ENCODE assay signal across 8 cellular contexts in the genomic region with DNA sequence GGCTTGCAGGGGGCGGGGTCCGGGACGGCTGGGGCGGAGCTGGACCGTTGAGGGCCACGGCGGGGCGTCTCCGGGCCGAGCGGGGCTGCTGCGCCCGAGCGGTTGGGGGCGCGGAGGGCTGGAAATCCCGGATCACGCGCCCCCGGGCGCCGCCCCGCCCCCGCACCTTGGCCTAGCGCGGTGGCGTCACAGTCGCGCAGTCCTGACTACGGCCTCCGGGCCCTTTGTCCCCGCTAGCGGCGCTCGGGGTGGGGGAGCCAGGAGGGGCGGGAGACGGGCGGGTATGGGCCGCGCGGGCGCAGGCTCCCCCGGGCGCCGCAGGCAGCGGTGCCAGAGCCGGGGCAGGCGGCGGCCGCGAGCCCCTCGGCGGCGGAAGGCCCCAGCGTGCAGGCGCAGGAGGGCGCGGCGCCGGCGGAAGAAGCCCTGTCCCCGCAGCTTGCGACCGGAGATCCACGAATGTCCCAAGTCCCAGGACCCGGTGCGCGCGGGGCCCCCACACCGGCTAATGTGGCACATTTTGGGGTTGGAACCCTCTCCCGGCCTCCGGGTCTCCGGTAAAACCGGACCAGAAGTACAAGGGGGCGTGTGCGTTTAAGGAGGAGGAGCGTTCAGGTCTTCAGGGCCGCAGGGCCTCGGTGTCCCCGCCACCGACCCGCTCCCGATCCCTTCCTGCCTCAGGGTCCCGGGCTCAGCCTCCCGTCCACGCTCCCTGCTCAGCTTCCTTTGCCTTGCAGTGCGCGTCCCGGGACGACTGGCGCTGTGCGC. TPM values are rescaled to one million over a fixed set of nuclear protein-coding genes. Genes with fewer than 3 reads are reported as not detected.
DNase-seq lines count a peak whose midpoint lies in the region; ATAC-seq and TF ChIP-seq lines count a peak whose summit lies in the region.

No MANE protein-coding gene starts in this region.

- peak overlapping the region; percentile 85 for H3K9ac ChIP-seq in OCI-LY3 (ENCODE audit: low read length)
- H3K9ac ChIP-seq in muscle layer of colon (ENCODE audit: low read length): no peak overlapping the region

- TF ChIP-seq CTCF in AG04449 (IDR thresholded peaks at IDR 0.05; ENCODE audit: insufficient read depth, low read length, missing control alignments) (no peak), OCI-LY3 (IDR thresholded peaks at IDR 0.05; ENCODE audit: low read depth, low read length) (no peak), esophagus squamous epithelium (IDR thresholded peaks at IDR 0.05) (peak in 1 of 6 experiments; percentile 6)

- no peak overlapping the region for H2AFZ ChIP-seq in OCI-LY3 (ENCODE audit: low read depth, low read length)

- no peaks in the 10 kb centered on the region for H3K27me3 ChIP-seq in OCI-LY3 (ENCODE audit: low read depth, low read length)
- H3K27me3 ChIP-seq in esophagus squamous epithelium: no peaks in the 10 kb centered on the region
- no peaks in the 10 kb centered on the region for H3K27me3 ChIP-seq in muscle layer of colon (ENCODE audit: control insufficient read depth in 1 of 2, insufficient read depth in 2 of 2, low read length in 2 of 2)

- peaks cover 42% of the 10 kb centered on the region for H3K4me1 ChIP-seq in OCI-LY3 (ENCODE audit: low read length)
- H3K4me1 ChIP-seq in esophagus squamous epithelium: peaks cover 55 to 86% (median 68%) of the 10 kb centered on the region in 3 donors
- peaks cover 33% of the 10 kb centered on the region for H3K4me1 ChIP-seq in muscle layer of colon (ENCODE audit: insufficient read depth, low read length)

- H3K27me3 Mint-ChIP-seq in activated T-helper 1 cell treated with anti-CD3 and anti-CD28 coated beads, Interleukin-12 subunit alpha, Interleukin-12 subunit beta, Interleukin-2, Interleukin-4 antibody, amounts not matched to agents 30 ng/mL and 10 ng/mL and 1 ng/mL, durations not matched to agents 14 hours and 24 hours and 36 hours (ENCODE audit: insufficient read depth): no peaks in the 10 kb centered on the region

- H3K9me3 Mint-ChIP-seq in activated T-helper 1 cell treated with anti-CD3 and anti-CD28 coated beads, Interleukin-12 subunit alpha, Interleukin-12 subunit beta, Interleukin-2, Interleukin-4 antibody, amounts not matched to agents 30 ng/mL and 10 ng/mL and 1 ng/mL, durations not matched to agents 14 hours and 24 hours and 36 hours: peaks cover 5% of the 10 kb centered on the region

- POLR2A ChIA-PET in AG04449 (lab: Yijun Ruan, JAX): interaction anchor here (0.7 to 3.4 kb wide), 6 partner anchors 8 to 105 kb away, joined by 3 to 41 read pairs (median 3); a partner anchor contains a TSS

- peaks cover 22% of the 10 kb centered on the region for H3K4me1 Mint-ChIP-seq in activated T-helper 1 cell treated with anti-CD3 and anti-CD28 coated beads, Interleukin-12 subunit alpha, Interleukin-12 subunit beta, Interleukin-2, Interleukin-4 antibody, amounts not matched to agents 30 ng/mL and 10 ng/mL and 1 ng/mL, durations not matched to agents 14 hours and 24 hours and 36 hours (ENCODE audit: low read depth)

- H3K27ac ChIP-seq in OCI-LY3 (ENCODE audit: low read length) (peak overlapping the region; percentile 76), esophagus squamous epithelium (peak overlapping the region; percentile 95 to 99 (median 98)), muscle layer of colon (ENCODE audit: low read depth, low read length) (peak overlapping the region; percentile 77)

- TF ChIP-seq POLR2A in esophagus squamous epithelium (IDR thresholded peaks at IDR 0.05): no peak

- peaks cover 11% of the 10 kb centered on the region for H3K36me3 Mint-ChIP-seq in activated T-helper 1 cell treated with anti-CD3 and anti-CD28 coated beads, Interleukin-12 subunit alpha, Interleukin-12 subunit beta, Interleukin-2, Interleukin-4 antibody, amounts not matched to agents 30 ng/mL and 10 ng/mL and 1 ng/mL, durations not matched to agents 14 hours and 24 hours and 36 hours (ENCODE audit: low read depth)

- ATAC-seq in GM18861 (IDR thresholded peaks at IDR 0.05; ENCODE audit: unreplicated experiment) (peak; percentile 19), HG03280 (IDR thresholded peaks at IDR 0.05; ENCODE audit: unreplicated experiment) (peak; percentile 36)
- ATAC-seq in stimulated activated naive CD8-positive, alpha-beta T cell treated with anti-CD3 and anti-CD28 coated beads, Interleukin-15, Interleukin-2, amounts not matched to agents 100 U/mL and 50 U/mL, for 24 hours: peak; percentile 22

- H3K4me3 Mint-ChIP-seq in activated T-helper 1 cell treated with anti-CD3 and anti-CD28 coated beads, Interleukin-12 subunit alpha, Interleukin-12 subunit beta, Interleukin-2, Interleukin-4 antibody, amounts not matched to agents 30 ng/mL and 10 ng/mL and 1 ng/mL, durations not matched to agents 14 hours and 24 hours and 36 hours: peak overlapping the region; percentile 80

- H3K4me3 ChIP-seq in AG04449 (ENCODE audit: low read depth, low read length) (peak overlapping the region; percentile 78), OCI-LY3 (ENCODE audit: low read length) (peak overlapping the region; percentile 84), esophagus squamous epithelium (peak overlapping the region; percentile 67 to 92 (median 76)), muscle layer of colon (ENCODE audit: low read depth in 1 of 2, low read length in 2 of 2) (peak overlapping the region; percentile 72 to 98)

- peak overlapping the region; percentile 75 for H3K4me2 ChIP-seq in OCI-LY3 (ENCODE audit: low read length)

- CTCF ChIA-PET in AG04449 (lab: Yijun Ruan, JAX): interaction anchor here (1.0 to 4.4 kb wide), 4 partner anchors 8 to 134 kb away, joined by 3 to 30 read pairs (median 4); a partner anchor contains a TSS

- peak overlapping the region; percentile 55 for H3K27ac Mint-ChIP-seq in activated T-helper 1 cell treated with anti-CD3 and anti-CD28 coated beads, Interleukin-12 subunit alpha, Interleukin-12 subunit beta, Interleukin-2, Interleukin-4 antibody, amounts not matched to agents 30 ng/mL and 10 ng/mL and 1 ng/mL, durations not matched to agents 14 hours and 24 hours and 36 hours

- peaks cover 16% of the 10 kb centered on the region for H3K79me2 ChIP-seq in OCI-LY3 (ENCODE audit: low read length)

- 0% methylated on average over 2 to 3 of the region's 92 CpGs for WGBS in esophagus squamous epithelium, 2 donors

- H3K9me3 ChIP-seq in OCI-LY3 (ENCODE audit: insufficient read depth, low read length) (peaks cover 3% of the 10 kb centered on the region; the same call in 1 of the 2 replicates), esophagus squamous epithelium (peaks cover 0 to 5% (median 0%) of the 10 kb centered on the region in 3 donors), muscle layer of colon (ENCODE audit: low read length) (no peaks in the 10 kb centered on the region)

- peaks cover 30% of the 10 kb centered on the region for H4K20me1 ChIP-seq in OCI-LY3 (ENCODE audit: insufficient read depth, low read length)

- intact Hi-C loops in activated T-helper 1 cell treated with anti-CD3 and anti-CD28 coated beads, Interleukin-12 subunit alpha, Interleukin-12 subunit beta, Interleukin-2, Interleukin-4 antibody, amounts not matched to agents 30 ng/mL and 10 ng/mL and 1 ng/mL, durations not matched to agents 14 hours and 24 hours and 36 hours (cut with micrococcal nuclease): loop anchor here (1.0 to 5.0 kb wide), 3 partner anchors 28 to 83 kb away; a partner anchor contains a TSS
- intact Hi-C loops in esophagus squamous epithelium (cut with DNase I): loop anchor here (5.0 kb wide), 1 partner anchor 82 kb away; a partner anchor contains a TSS

- peaks cover 32% of the 10 kb centered on the region for H3K36me3 ChIP-seq in OCI-LY3 (replicated peaks; ENCODE audit: low read depth, low read length)
- H3K36me3 ChIP-seq in esophagus squamous epithelium: peaks cover 22 to 43% (median 23%) of the 10 kb centered on the region in 3 donors
- peaks cover 16% of the 10 kb centered on the region for H3K36me3 ChIP-seq in muscle layer of colon (ENCODE audit: insufficient read depth, low read length)

- DNase-seq in AG04449 (ENCODE audit: low read depth, low spot score) (no peak), esophagus squamous epithelium (lab: John Stamatoyannopoulos, UW) (no peak)
- DNase-seq in activated T-helper 1 cell treated with anti-CD3 and anti-CD28 coated beads, Interleukin-12 subunit alpha, Interleukin-12 subunit beta, Interleukin-2, Interleukin-4 antibody, amounts not matched to agents 30 ng/mL and 10 ng/mL and 1 ng/mL, durations not matched to agents 14 hours and 24 hours and 36 hours (ENCODE audit: low spot score): peak; percentile 71
- peak; percentile 85 for DNase-seq in stimulated activated naive CD8-positive, alpha-beta T cell treated with anti-CD3 and anti-CD28 coated beads, Interleukin-15, Interleukin-2, amounts not matched to agents 100 U/mL and 50 U/mL, for 24 hours

RNA-seq across cellular contexts. Expression of a gene that starts 0.8 kb away (rescaled TPM):
- total RNA-seq in activated T-helper 1 cell treated with anti-CD3 and anti-CD28 coated beads, Interleukin-12 subunit alpha, Interleukin-12 subunit beta, Interleukin-2, Interleukin-4 antibody, amounts not matched to agents 30 ng/mL and 10 ng/mL and 1 ng/mL, durations not matched to agents 14 hours and 24 hours and 36 hours: 236 and 241 TPM in 2 replicates
- 100 to 1,000 TPM; 108 to 405 (median 244) TPM for total RNA-seq in esophagus squamous epithelium

RNA-seq across cellular contexts. Expression of a gene that starts 9.5 kb away (rescaled TPM):
- 265 and 282 TPM in 2 replicates for total RNA-seq in activated T-helper 1 cell treated with anti-CD3 and anti-CD28 coated beads, Interleukin-12 subunit alpha, Interleukin-12 subunit beta, Interleukin-2, Interleukin-4 antibody, amounts not matched to agents 30 ng/mL and 10 ng/mL and 1 ng/mL, durations not matched to agents 14 hours and 24 hours and 36 hours
- total RNA-seq in esophagus squamous epithelium: 100 to 1,000 TPM; 113 to 198 (median 166) TPM

RNA-seq across cellular contexts. Expression of a gene that starts 37.7 kb away (rescaled TPM):
- 201 and 202 TPM in 2 replicates for total RNA-seq in activated T-helper 1 cell treated with anti-CD3 and anti-CD28 coated beads, Interleukin-12 subunit alpha, Interleukin-12 subunit beta, Interleukin-2, Interleukin-4 antibody, amounts not matched to agents 30 ng/mL and 10 ng/mL and 1 ng/mL, durations not matched to agents 14 hours and 24 hours and 36 hours
- 10 to 100 TPM in 3 of 4 donors, 1 to 10 TPM in 1; 8.2 to 39.3 (median 12.5) TPM for total RNA-seq in esophagus squamous epithelium

Comparison
In these comparisons a context has a peak if more than half of its experiments do, and no peak if none do; other contexts are left out.
1. DNase-seq: peak in activated T-helper 1 cell treated with anti-CD3 and anti-CD28 coated beads, Interleukin-12 subunit alpha, Interleukin-12 subunit beta, Interleukin-2, Interleukin-4 antibody, amounts not matched to agents 30 ng/mL and 10 ng/mL and 1 ng/mL, durations not matched to agents 14 hours and 24 hours and 36 hours (single experiment) and stimulated activated naive CD8-positive, alpha-beta T cell treated with anti-CD3 and anti-CD28 coated beads, Interleukin-15, Interleukin-2, amounts not matched to agents 100 U/mL and 50 U/mL, for 24 hours (single experiment); none in AG04449 (single experiment) and esophagus squamous epithelium (single experiment).
2. Peak in every context shown above with its lines, with median percentiles within 50 percentile points of each other: H3K4me3 ChIP-seq, ATAC-seq and H3K27ac ChIP-seq.